ENCODE assay signal across 1 cellular context in genomic region chr6:7108196-7108963, GRCh38.
TF ChIP-seq lines count a peak whose summit lies in the region.

No MANE protein-coding gene starts in this region.

TF ChIP-seq in GM12878, 131 proteins besides CTCF, POLR2A, EP300 and RAD21 (continued from another document):
- TF ChIP-seq MLLT1 (IDR thresholded peaks at IDR 0.05) (0 out of 2 replicates have a peak, but pooled peaks have one; percentile 8), YY1 (IDR thresholded peaks at IDR 0.05; ENCODE audit: low read depth, low read length) (0 out of 2 replicates have a peak, but pooled peaks have one; percentile 36), CBX5 (IDR thresholded peaks at IDR 0.05; ENCODE audit: low read depth) (no peak), CHD2 (IDR thresholded peaks at IDR 0.05; ENCODE audit: borderline replicate concordance, low read depth, low read length) (peak; percentile 13; the same call in 1 of the 2 replicates)
